In the genomic region with DNA sequence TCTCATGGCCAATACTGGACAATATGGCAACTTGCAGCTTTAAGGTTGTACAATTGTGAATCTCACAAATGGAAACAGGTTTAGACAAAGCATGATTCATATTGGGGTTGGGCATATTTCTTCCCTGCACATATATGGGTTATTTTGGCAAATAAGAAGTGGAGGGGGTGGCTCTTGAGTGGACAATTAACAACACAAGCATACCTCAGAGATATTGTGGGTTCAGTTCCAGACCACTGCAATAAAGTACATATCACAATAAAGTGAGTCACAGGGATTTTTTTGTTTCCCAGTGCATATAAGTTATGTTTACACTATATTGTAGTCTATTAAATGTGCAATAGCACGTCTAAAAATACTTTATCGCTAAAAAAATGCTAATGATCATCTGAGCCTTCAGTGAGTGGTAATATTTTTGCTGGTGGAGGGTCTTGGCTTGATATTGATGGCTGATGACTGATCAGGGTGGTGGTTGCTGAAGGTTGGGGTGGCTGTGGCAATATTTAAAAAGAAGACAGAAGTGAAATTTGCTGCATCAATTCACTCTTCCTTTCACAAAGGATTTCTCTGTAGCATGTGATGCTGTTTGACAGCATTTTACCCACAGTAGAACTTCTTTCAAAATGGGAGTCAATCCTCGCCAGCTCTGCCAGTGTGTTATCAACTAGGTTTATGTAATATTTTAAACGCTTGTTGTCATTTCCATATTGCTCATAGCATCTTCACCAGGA, we compare ENCODE assay signal across 22 cellular contexts. TPM values are rescaled to one million over a fixed set of nuclear protein-coding genes. Genes with fewer than 3 reads are reported as not detected.
DNase-seq lines count a peak whose midpoint lies in the region; ATAC-seq, FAIRE-seq and TF ChIP-seq lines count a peak whose summit lies in the region.
"Had no signal": no experiment of that assay in that cellular context is flagged by ENCODE, and none has a peak within 500 bp of the region (broad histone marks: within the 10 kb centered on the region; RNA-seq: fewer than 3 reads in every experiment).

No MANE protein-coding gene starts in this region.

- in situ Hi-C loops in G401 (cut with HindIII; ENCODE audit: low sequenced_read_pairs) (no loop called here), ACHN (cut with HindIII; ENCODE audit: low pct_ligation_motif_present, low pct_unique_long_range_greater_than_20kb, low sequenced_read_pairs) (no loop called here)

- CTCF ChIA-PET in activated naive CD4-positive, alpha-beta T cell treated with anti-CD3 and anti-CD28 coated beads, Interleukin-2, amount 10 ng/mL, durations not matched to agents 7 days and 5 days (lab: Charles Lee) = no interaction called here

- no peak for DNase-seq in activated naive CD4-positive, alpha-beta T cell treated with anti-CD3 and anti-CD28 coated beads, Interleukin-2, amount 10 ng/mL, durations not matched to agents 7 days and 5 days
- DNase-seq in bronchial epithelial cell (ENCODE audit: low read depth) = peak; percentile 19
- DNase-seq in G401 (ENCODE audit: low spot score) = no peak
- no peak for DNase-seq in ACHN
- DNase-seq in LoVo (ENCODE audit: low spot score) = no peak
- DNase-seq: 8988T; CD8-positive, alpha-beta memory T cell; DMS79 treated with DMSO at 0.1 percent for 48 hours; GOT3; NCI-H1105 treated with DMSO at 0.1 percent for 48 hours; NCI-H187; NCI-H2107; NCI-H510A; NCI-H774; RPMI8226; SIG-M5 had no signal

- no peaks in the 10 kb centered on the region for H3K9me3 Mint-ChIP-seq in activated naive CD4-positive, alpha-beta T cell treated with anti-CD3 and anti-CD28 coated beads, Interleukin-2, amount 50 U/mL, for 24 hours
- no peaks in the 10 kb centered on the region for H3K9me3 Mint-ChIP-seq in activated naive CD4-positive, alpha-beta T cell treated with anti-CD3 and anti-CD28 coated beads, Interleukin-2, amount 10 ng/mL, durations not matched to agents 7 days and 5 days
- H3K9me3 Mint-ChIP-seq: CD8-positive, alpha-beta memory T cell had no signal

- no peak overlapping the region for H3K27ac ChIP-seq in OCI-LY3 (ENCODE audit: low read length)
- H3K27ac ChIP-seq: BLaER1 had no signal

- no peaks in the 10 kb centered on the region for H3K9me3 ChIP-seq in OCI-LY3 (ENCODE audit: insufficient read depth, low read length)
- H3K9me3 ChIP-seq: BLaER1 had no signal

- peak overlapping the region; percentile 30 for H3K27ac Mint-ChIP-seq in activated naive CD4-positive, alpha-beta T cell treated with anti-CD3 and anti-CD28 coated beads, Interleukin-2, amount 50 U/mL, for 24 hours
- no peak overlapping the region for H3K27ac Mint-ChIP-seq in activated naive CD4-positive, alpha-beta T cell treated with anti-CD3 and anti-CD28 coated beads, Interleukin-2, amount 10 ng/mL, durations not matched to agents 7 days and 5 days

- H3K36me3 Mint-ChIP-seq in activated naive CD4-positive, alpha-beta T cell treated with anti-CD3 and anti-CD28 coated beads, Interleukin-2, amount 50 U/mL, for 24 hours = no peaks in the 10 kb centered on the region
- no peaks in the 10 kb centered on the region for H3K36me3 Mint-ChIP-seq in activated naive CD4-positive, alpha-beta T cell treated with anti-CD3 and anti-CD28 coated beads, Interleukin-2, amount 10 ng/mL, durations not matched to agents 7 days and 5 days
- H3K36me3 Mint-ChIP-seq: CD8-positive, alpha-beta memory T cell had no signal

- no peak for FAIRE-seq in bronchial epithelial cell (lab: Jason Lieb, UNC)
- FAIRE-seq: G401.6 had no signal

- no peaks in the 10 kb centered on the region for H3K27me3 Mint-ChIP-seq in activated naive CD4-positive, alpha-beta T cell treated with anti-CD3 and anti-CD28 coated beads, Interleukin-2, amount 50 U/mL, for 24 hours
- H3K27me3 Mint-ChIP-seq in activated naive CD4-positive, alpha-beta T cell treated with anti-CD3 and anti-CD28 coated beads, Interleukin-2, amount 10 ng/mL, durations not matched to agents 7 days and 5 days = no peaks in the 10 kb centered on the region
- H3K27me3 Mint-ChIP-seq: CD8-positive, alpha-beta memory T cell had no signal

- no peaks in the 10 kb centered on the region for H3K79me2 ChIP-seq in OCI-LY3 (ENCODE audit: low read length)

- H3K4me3 ChIP-seq in OCI-LY3 (ENCODE audit: low read length) = peak overlapping the region; percentile 48
- no peak overlapping the region for H3K4me3 ChIP-seq in bronchial epithelial cell (ENCODE audit: low read depth, low read length)
- H3K4me3 ChIP-seq: BLaER1 had no signal

- no peak for ATAC-seq in GM18498 (IDR thresholded peaks at IDR 0.05; ENCODE audit: unreplicated experiment)
- ATAC-seq: SK-N-SH treated with all-trans-retinoic acid at 6 μM for 48 hours had no signal

- H4K20me1 ChIP-seq in OCI-LY3 (ENCODE audit: insufficient read depth, low read length) = no peaks in the 10 kb centered on the region
- H4K20me1 ChIP-seq: BLaER1 had no signal

- H3K36me3 ChIP-seq in OCI-LY3 (replicated peaks; ENCODE audit: low read depth, low read length) (no peaks in the 10 kb centered on the region), bronchial epithelial cell (ENCODE audit: control insufficient read depth, insufficient read depth, low read length) (no peaks in the 10 kb centered on the region)
- H3K36me3 ChIP-seq: BLaER1 had no signal

- no peak overlapping the region for H3K9ac ChIP-seq in OCI-LY3 (ENCODE audit: low read length)
- H3K9ac ChIP-seq: BLaER1 had no signal

- H2AFZ ChIP-seq in OCI-LY3 (ENCODE audit: low read depth, low read length) = no peak overlapping the region

- H3K4me1 ChIP-seq in OCI-LY3 (ENCODE audit: low read length) = peaks cover 29% of the 10 kb centered on the region
- H3K4me1 ChIP-seq: BLaER1 had no signal

- H3K4me2 ChIP-seq in OCI-LY3 (ENCODE audit: low read length) = peak overlapping the region; percentile 65
- H3K4me2 ChIP-seq: BLaER1 had no signal

- H3K4me1 Mint-ChIP-seq in activated naive CD4-positive, alpha-beta T cell treated with anti-CD3 and anti-CD28 coated beads, Interleukin-2, amount 50 U/mL, for 24 hours = no peaks in the 10 kb centered on the region
- H3K4me1 Mint-ChIP-seq in activated naive CD4-positive, alpha-beta T cell treated with anti-CD3 and anti-CD28 coated beads, Interleukin-2, amount 10 ng/mL, durations not matched to agents 7 days and 5 days = no peaks in the 10 kb centered on the region
- H3K4me1 Mint-ChIP-seq: CD8-positive, alpha-beta memory T cell had no signal

- TF ChIP-seq CTCF in OCI-LY3 (IDR thresholded peaks at IDR 0.05; ENCODE audit: low read depth, low read length) (no peak), bronchial epithelial cell (IDR thresholded peaks at IDR 0.05; ENCODE audit: insufficient read depth, low read length, severe bottlenecking) (no peak)

- no peak overlapping the region for H3K4me3 Mint-ChIP-seq in activated naive CD4-positive, alpha-beta T cell treated with anti-CD3 and anti-CD28 coated beads, Interleukin-2, amount 50 U/mL, for 24 hours
- H3K4me3 Mint-ChIP-seq in activated naive CD4-positive, alpha-beta T cell treated with anti-CD3 and anti-CD28 coated beads, Interleukin-2, amount 10 ng/mL, durations not matched to agents 7 days and 5 days = no peak overlapping the region
- H3K4me3 Mint-ChIP-seq: CD8-positive, alpha-beta memory T cell had no signal

- H3K27me3 ChIP-seq in OCI-LY3 (ENCODE audit: low read depth, low read length) (no peaks in the 10 kb centered on the region), bronchial epithelial cell (ENCODE audit: control insufficient read depth, insufficient read depth, low read length) (no peaks in the 10 kb centered on the region)

RNA-seq across cellular contexts. Expression of gene OGT, which starts 50.5 kb away (rescaled TPM):
- 77.7 and 104 TPM in 2 replicates for total RNA-seq in bronchial epithelial cell
- 38.2 and 52.8 TPM in 2 replicates for total RNA-seq in G401 (2014; rRNA removed; shearing (Covaris generic))
